Comparison of ENCODE assay signal across 1 cellular context in the genomic region with DNA sequence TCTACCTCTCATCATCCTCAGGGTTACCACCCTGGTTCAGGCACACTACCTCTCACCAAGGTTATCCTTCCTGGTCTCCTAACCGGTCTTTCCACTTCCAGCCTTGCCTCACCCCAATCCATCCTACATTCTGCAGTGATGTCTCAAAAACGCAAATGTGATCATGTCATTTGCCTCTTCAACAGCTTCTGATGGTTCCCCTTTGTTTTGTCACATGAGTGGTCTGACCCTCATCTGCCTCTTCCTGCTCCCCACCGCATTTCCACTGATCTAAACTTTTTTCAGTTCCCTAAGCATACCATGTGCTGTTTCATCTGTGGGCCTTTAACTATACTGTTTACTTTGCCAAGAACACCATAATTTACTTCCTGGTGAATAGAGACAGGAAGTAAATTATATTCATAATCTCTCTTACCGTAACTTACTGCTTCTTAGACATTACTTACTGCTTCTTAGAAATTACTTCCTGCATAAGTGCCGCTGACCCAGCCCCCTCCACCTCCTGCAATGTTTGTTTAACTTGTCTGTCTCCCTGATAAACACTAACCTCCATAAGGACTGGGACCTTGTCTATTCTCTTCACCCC.
TF ChIP-seq lines count a peak whose summit lies in the region.

No MANE protein-coding gene starts in this region.

TF ChIP-seq in WTC11, 78 proteins besides CTCF, POLR2A, EP300 and RAD21 (continued from another document):
- TF ChIP-seq, protein P1, sequence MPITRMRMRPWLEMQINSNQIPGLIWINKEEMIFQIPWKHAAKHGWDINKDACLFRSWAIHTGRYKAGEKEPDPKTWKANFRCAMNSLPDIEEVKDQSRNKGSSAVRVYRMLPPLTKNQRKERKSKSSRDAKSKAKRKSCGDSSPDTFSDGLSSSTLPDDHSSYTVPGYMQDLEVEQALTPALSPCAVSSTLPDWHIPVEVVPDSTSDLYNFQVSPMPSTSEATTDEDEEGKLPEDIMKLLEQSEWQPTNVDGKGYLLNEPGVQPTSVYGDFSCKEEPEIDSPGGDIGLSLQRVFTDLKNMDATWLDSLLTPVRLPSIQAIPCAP (CRISPR knock-in tag; IDR thresholded peaks at IDR 0.05) = no peak
- TF ChIP-seq, protein P2, sequence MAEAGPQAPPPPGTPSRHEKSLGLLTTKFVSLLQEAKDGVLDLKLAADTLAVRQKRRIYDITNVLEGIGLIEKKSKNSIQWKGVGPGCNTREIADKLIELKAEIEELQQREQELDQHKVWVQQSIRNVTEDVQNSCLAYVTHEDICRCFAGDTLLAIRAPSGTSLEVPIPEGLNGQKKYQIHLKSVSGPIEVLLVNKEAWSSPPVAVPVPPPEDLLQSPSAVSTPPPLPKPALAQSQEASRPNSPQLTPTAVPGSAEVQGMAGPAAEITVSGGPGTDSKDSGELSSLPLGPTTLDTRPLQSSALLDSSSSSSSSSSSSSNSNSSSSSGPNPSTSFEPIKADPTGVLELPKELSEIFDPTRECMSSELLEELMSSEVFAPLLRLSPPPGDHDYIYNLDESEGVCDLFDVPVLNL (CRISPR knock-in tag; IDR thresholded peaks at IDR 0.05; ENCODE audit: borderline replicate concordance, low read depth) = no peak
- TF ChIP-seq, protein P3, sequence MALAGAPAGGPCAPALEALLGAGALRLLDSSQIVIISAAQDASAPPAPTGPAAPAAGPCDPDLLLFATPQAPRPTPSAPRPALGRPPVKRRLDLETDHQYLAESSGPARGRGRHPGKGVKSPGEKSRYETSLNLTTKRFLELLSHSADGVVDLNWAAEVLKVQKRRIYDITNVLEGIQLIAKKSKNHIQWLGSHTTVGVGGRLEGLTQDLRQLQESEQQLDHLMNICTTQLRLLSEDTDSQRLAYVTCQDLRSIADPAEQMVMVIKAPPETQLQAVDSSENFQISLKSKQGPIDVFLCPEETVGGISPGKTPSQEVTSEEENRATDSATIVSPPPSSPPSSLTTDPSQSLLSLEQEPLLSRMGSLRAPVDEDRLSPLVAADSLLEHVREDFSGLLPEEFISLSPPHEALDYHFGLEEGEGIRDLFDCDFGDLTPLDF (CRISPR knock-in tag; IDR thresholded peaks at IDR 0.05) = no peak
- TF ChIP-seq ESRRA (CRISPR knock-in tag; IDR thresholded peaks at IDR 0.05; ENCODE audit: borderline replicate concordance) = no peak
- no peak for TF ChIP-seq ZNF263 (CRISPR knock-in tag; IDR thresholded peaks at IDR 0.05; ENCODE audit: low read depth)
- no peak for TF ChIP-seq GTF2I (CRISPR knock-in tag; conservative IDR thresholded peaks at IDR 0.05)
- no peak for TF ChIP-seq OVOL2 (CRISPR knock-in tag; IDR thresholded peaks at IDR 0.05; ENCODE audit: borderline replicate concordance)
- TF ChIP-seq HMGA2 (CRISPR knock-in tag; IDR thresholded peaks at IDR 0.05) = no peak
